1 cellular context compared by ENCODE assay signal in the genomic region with DNA sequence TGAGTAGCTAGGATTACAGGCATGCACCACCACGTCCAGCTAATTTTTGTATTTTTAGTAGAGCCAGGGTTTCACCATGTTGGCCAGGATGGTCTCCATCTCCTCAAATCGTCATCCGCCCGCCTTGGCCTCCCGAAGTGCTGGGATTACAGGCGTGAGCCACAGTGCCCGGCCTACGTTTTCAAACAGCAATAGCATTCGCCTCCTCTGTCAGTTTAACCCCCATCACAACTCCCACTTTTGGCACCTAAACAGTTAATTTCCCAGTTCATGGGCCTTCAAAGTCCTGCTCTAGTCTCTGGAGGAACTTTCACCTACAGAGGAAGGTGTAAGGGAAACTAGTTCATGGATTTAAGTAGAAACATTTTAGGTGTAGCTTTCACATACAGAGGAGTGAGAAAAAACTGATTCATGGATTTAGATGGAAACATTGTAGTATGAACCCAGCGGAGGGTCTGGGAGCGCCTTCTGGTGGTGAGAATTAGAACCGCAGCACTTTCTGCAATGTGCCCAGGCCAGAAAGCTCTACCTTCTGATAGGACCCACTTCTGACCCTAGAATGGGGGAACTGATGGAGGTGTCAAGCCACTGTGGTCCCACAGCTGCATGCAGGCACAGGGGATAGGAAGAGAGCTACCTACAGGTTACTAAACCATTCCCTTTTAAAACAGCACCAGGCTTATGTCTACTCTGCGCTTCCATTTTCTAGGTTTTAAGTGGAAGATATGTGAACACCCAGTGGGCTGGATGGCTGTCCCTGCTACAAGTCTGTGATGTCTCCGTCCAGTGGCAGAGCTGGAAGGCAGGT.
A peak's percentile ranks its signal among the peaks of the same experiment; 100 is the strongest.
TF ChIP-seq lines count a peak whose summit lies in the region.

No MANE protein-coding gene starts in this region.

TF ChIP-seq in HepG2, 621 proteins besides CTCF, POLR2A, EP300 and RAD21 (continued from another document and continues in another):
- TF ChIP-seq, protein P1, sequence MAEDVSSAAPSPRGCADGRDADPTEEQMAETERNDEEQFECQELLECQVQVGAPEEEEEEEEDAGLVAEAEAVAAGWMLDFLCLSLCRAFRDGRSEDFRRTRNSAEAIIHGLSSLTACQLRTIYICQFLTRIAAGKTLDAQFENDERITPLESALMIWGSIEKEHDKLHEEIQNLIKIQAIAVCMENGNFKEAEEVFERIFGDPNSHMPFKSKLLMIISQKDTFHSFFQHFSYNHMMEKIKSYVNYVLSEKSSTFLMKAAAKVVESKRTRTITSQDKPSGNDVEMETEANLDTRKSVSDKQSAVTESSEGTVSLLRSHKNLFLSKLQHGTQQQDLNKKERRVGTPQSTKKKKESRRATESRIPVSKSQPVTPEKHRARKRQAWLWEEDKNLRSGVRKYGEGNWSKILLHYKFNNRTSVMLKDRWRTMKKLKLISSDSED (CRISPR knock-in tag; IDR thresholded peaks at IDR 0.05), result no peak
- TF ChIP-seq ZNF878 (CRISPR knock-in tag; IDR thresholded peaks at IDR 0.05) (no peak), TBX2 (CRISPR knock-in tag; IDR thresholded peaks at IDR 0.05; ENCODE audit: borderline replicate concordance) (no peak), ZNF652 (CRISPR knock-in tag; IDR thresholded peaks at IDR 0.05; ENCODE audit: borderline replicate concordance, low read depth) (peak; percentile 97), BRCA1 (CRISPR knock-in tag; IDR thresholded peaks at IDR 0.05) (no peak), ZNF20 (CRISPR knock-in tag; IDR thresholded peaks at IDR 0.05) (no peak), ELF4 (CRISPR knock-in tag; IDR thresholded peaks at IDR 0.05; ENCODE audit: borderline replicate concordance) (no peak), TRIM24 (CRISPR knock-in tag; IDR thresholded peaks at IDR 0.05) (no peak), MED1 (CRISPR knock-in tag; IDR thresholded peaks at IDR 0.05) (peak; percentile 24; the same call in 1 of the 2 replicates), SALL1 (CRISPR knock-in tag; IDR thresholded peaks at IDR 0.05) (peak; percentile 46; the same call in 1 of the 2 replicates), ZNF709 (CRISPR knock-in tag; IDR thresholded peaks at IDR 0.05) (peak; percentile 20; the same call in 1 of the 2 replicates), KDM6A (CRISPR knock-in tag; IDR thresholded peaks at IDR 0.05; ENCODE audit: low read depth) (0 out of 2 replicates have a peak, but pooled peaks have one; percentile 15), IRF2 (CRISPR knock-in tag; IDR thresholded peaks at IDR 0.05) (peak; percentile 35; the same call in 1 of the 2 replicates), HNF4A (CRISPR knock-in tag; IDR thresholded peaks at IDR 0.05) (peak; percentile 48), ZBTB20 (CRISPR knock-in tag; IDR thresholded peaks at IDR 0.05; ENCODE audit: borderline replicate concordance, low read depth) (no peak), MAFK (conservative IDR thresholded peaks at IDR 0.05 in 1 of 2, IDR thresholded peaks at IDR 0.05 in 1 of 2; ENCODE audit: low read length in 2 of 2) (peak in 1 of 2 experiments; percentile 17; a peak in 1 of 4 replicates), ZNF839 (CRISPR knock-in tag; IDR thresholded peaks at IDR 0.05; ENCODE audit: borderline replicate concordance) (no peak), ETV5 (CRISPR knock-in tag; IDR thresholded peaks at IDR 0.05; ENCODE audit: borderline replicate concordance) (peak; percentile 15; the same call in 1 of the 2 replicates), ZNF337 (CRISPR knock-in tag; IDR thresholded peaks at IDR 0.05; ENCODE audit: borderline replicate concordance, low read depth) (no peak), ZNF776 (CRISPR knock-in tag; IDR thresholded peaks at IDR 0.05) (0 out of 2 replicates have a peak, but pooled peaks have one; percentile 21), ZBTB1 (CRISPR knock-in tag; IDR thresholded peaks at IDR 0.05; ENCODE audit: borderline replicate concordance) (no peak), TARDBP (CRISPR knock-in tag; IDR thresholded peaks at IDR 0.05) (peak; percentile 44; the same call in 1 of the 2 replicates), ZFY (CRISPR knock-in tag; IDR thresholded peaks at IDR 0.05) (0 out of 2 replicates have a peak, but pooled peaks have one; percentile 17), ZBTB7B (CRISPR knock-in tag; IDR thresholded peaks at IDR 0.05) (peak; percentile 26; the same call in 1 of the 2 replicates), NCOA2 (CRISPR knock-in tag; IDR thresholded peaks at IDR 0.05) (0 out of 2 replicates have a peak, but pooled peaks have one; percentile 17), ATAD3A (CRISPR knock-in tag; IDR thresholded peaks at IDR 0.05) (0 out of 2 replicates have a peak, but pooled peaks have one; percentile 57), ZNF264 (CRISPR knock-in tag; IDR thresholded peaks at IDR 0.05) (no peak), NFKBIZ (CRISPR knock-in tag; IDR thresholded peaks at IDR 0.05) (0 out of 2 replicates have a peak, but pooled peaks have one; percentile 57), PHF8 (CRISPR knock-in tag; IDR thresholded peaks at IDR 0.05) (0 out of 2 replicates have a peak, but pooled peaks have one; percentile 6)
- TF ChIP-seq, protein P2, sequence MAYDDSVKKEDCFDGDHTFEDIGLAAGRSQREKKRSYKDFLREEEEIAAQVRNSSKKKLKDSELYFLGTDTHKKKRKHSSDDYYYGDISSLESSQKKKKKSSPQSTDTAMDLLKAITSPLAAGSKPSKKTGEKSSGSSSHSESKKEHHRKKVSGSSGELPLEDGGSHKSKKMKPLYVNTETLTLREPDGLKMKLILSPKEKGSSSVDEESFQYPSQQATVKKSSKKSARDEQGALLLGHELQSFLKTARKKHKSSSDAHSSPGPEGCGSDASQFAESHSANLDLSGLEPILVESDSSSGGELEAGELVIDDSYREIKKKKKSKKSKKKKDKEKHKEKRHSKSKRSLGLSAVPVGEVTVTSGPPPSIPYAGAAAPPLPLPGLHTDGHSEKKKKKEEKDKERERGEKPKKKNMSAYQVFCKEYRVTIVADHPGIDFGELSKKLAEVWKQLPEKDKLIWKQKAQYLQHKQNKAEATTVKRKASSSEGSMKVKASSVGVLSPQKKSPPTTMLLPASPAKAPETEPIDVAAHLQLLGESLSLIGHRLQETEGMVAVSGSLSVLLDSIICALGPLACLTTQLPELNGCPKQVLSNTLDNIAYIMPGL (CRISPR knock-in tag; IDR thresholded peaks at IDR 0.05; ENCODE audit: borderline replicate concordance in 1 of 2, low read depth in 1 of 2), result peak; percentile 37 to 44; a peak in 2 of 4 replicates
- TF ChIP-seq, protein P3, sequence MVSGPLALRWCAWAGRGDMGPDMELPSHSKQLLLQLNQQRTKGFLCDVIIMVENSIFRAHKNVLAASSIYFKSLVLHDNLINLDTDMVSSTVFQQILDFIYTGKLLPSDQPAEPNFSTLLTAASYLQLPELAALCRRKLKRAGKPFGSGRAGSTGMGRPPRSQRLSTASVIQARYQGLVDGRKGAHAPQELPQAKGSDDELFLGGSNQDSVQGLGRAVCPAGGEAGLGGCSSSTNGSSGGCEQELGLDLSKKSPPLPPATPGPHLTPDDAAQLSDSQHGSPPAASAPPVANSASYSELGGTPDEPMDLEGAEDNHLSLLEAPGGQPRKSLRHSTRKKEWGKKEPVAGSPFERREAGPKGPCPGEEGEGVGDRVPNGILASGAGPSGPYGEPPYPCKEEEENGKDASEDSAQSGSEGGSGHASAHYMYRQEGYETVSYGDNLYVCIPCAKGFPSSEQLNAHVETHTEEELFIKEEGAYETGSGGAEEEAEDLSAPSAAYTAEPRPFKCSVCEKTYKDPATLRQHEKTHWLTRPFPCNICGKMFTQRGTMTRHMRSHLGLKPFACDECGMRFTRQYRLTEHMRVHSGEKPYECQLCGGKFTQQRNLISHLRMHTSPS (CRISPR knock-in tag; IDR thresholded peaks at IDR 0.05; ENCODE audit: low read depth), result no peak
- TF ChIP-seq, protein P4, sequence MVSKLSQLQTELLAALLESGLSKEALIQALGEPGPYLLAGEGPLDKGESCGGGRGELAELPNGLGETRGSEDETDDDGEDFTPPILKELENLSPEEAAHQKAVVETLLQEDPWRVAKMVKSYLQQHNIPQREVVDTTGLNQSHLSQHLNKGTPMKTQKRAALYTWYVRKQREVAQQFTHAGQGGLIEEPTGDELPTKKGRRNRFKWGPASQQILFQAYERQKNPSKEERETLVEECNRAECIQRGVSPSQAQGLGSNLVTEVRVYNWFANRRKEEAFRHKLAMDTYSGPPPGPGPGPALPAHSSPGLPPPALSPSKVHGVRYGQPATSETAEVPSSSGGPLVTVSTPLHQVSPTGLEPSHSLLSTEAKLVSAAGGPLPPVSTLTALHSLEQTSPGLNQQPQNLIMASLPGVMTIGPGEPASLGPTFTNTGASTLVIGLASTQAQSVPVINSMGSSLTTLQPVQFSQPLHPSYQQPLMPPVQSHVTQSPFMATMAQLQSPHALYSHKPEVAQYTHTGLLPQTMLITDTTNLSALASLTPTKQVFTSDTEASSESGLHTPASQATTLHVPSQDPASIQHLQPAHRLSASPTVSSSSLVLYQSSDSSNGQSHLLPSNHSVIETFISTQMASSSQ (IDR thresholded peaks at IDR 0.05; ENCODE audit: low read depth), result no peak
- TF ChIP-seq, protein P4 (CRISPR knock-in tag; IDR thresholded peaks at IDR 0.05; ENCODE audit: borderline replicate concordance), result no peak
- TF ChIP-seq, protein P5, sequence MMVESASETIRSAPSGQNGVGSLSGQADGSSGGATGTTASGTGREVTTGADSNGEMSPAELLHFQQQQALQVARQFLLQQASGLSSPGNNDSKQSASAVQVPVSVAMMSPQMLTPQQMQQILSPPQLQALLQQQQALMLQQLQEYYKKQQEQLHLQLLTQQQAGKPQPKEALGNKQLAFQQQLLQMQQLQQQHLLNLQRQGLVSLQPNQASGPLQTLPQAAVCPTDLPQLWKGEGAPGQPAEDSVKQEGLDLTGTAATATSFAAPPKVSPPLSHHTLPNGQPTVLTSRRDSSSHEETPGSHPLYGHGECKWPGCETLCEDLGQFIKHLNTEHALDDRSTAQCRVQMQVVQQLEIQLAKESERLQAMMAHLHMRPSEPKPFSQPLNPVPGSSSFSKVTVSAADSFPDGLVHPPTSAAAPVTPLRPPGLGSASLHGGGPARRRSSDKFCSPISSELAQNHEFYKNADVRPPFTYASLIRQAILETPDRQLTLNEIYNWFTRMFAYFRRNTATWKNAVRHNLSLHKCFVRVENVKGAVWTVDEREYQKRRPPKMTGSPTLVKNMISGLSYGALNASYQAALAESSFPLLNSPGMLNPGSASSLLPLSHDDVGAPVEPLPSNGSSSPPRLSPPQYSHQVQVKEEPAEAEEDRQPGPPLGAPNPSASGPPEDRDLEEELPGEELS (CRISPR knock-in tag; IDR thresholded peaks at IDR 0.05), result 0 out of 2 replicates have a peak, but pooled peaks have one; percentile 28
- TF ChIP-seq, protein P6, sequence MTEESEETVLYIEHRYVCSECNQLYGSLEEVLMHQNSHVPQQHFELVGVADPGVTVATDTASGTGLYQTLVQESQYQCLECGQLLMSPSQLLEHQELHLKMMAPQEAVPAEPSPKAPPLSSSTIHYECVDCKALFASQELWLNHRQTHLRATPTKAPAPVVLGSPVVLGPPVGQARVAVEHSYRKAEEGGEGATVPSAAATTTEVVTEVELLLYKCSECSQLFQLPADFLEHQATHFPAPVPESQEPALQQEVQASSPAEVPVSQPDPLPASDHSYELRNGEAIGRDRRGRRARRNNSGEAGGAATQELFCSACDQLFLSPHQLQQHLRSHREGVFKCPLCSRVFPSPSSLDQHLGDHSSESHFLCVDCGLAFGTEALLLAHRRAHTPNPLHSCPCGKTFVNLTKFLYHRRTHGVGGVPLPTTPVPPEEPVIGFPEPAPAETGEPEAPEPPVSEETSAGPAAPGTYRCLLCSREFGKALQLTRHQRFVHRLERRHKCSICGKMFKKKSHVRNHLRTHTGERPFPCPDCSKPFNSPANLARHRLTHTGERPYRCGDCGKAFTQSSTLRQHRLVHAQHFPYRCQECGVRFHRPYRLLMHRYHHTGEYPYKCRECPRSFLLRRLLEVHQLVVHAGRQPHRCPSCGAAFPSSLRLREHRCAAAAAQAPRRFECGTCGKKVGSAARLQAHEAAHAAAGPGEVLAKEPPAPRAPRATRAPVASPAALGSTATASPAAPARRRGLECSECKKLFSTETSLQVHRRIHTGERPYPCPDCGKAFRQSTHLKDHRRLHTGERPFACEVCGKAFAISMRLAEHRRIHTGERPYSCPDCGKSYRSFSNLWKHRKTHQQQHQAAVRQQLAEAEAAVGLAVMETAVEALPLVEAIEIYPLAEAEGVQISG (CRISPR knock-in tag; IDR thresholded peaks at IDR 0.05), result peak; percentile 14; the same call in 1 of the 2 replicates
- TF ChIP-seq, protein P7, sequence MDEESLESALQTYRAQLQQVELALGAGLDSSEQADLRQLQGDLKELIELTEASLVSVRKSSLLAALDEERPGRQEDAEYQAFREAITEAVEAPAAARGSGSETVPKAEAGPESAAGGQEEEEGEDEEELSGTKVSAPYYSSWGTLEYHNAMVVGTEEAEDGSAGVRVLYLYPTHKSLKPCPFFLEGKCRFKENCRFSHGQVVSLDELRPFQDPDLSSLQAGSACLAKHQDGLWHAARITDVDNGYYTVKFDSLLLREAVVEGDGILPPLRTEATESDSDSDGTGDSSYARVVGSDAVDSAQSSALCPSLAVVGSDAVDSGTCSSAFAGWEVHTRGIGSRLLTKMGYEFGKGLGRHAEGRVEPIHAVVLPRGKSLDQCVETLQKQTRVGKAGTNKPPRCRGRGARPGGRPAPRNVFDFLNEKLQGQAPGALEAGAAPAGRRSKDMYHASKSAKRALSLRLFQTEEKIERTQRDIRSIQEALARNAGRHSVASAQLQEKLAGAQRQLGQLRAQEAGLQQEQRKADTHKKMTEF (CRISPR knock-in tag; IDR thresholded peaks at IDR 0.05), result peak; percentile 77
- TF ChIP-seq, protein P8, sequence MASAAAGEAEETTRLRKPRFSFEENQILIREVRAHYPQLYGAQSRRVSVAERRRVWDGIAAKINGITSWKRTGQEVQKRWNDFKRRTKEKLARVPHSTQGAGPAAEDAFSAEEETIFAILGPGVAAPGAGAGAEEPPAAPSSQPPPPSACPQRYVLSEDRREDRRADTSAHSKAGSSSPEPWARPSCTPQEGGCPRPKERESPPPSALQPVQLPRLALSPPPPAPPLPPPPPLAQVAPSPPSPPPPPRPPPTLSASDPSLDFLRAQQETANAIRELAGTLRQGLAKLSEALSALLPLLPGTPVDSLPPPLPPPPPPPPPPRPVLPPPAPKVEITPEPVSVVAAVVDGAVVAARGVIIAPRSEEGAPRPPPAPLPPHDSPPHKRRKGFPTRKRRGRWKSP (CRISPR knock-in tag; IDR thresholded peaks at IDR 0.05), result peak; percentile 62; the same call in 1 of the 2 replicates
